In the genomic region with DNA sequence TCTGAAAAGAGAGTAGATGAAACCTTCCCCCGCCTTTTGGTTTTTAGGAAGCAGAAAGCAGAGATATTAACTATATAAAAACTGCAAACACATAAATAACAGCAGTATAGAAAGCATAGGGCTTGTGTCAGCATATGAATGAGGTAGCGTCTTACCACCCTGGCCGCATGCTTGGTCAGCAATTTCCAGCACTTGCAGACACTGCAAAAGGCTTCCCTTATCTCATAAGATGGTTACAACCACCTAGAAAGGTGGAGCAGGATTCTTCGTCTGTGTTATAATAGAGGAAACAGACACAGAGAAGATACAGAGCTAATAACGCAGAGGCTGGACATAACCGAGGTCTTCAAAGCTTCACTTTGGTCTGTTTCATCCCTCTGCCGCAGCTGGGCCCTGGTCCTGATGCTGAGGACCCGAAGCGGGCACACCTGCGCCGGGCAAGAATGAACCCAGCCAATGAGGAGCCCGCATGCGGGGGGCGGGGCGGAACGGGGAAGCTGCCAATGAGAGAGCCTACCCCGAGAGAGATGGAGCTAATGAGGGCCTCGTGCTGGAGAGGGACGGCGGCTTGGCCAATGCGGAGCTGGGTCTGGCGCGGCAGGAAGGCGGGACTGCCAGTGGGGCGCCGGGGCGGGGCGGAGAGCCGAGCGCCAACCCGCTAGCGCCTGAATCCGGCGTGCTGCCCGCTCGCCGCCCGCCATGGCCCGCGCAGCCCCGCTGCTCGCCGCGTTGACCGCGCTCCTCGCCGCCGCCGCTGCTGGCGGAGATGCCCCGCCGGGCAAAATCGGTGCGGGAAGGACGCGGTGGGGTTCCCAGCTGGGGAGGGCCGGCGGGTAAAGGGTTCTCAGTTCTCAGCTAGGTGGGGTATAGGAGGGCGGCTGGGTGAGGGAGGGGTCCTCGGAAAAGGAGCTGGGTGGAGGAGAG, we compare ENCODE assay signal across 8 cellular contexts. TPM values are rescaled to one million over a fixed set of nuclear protein-coding genes. Genes with fewer than 3 reads are reported as not detected.
DNase-seq lines count a peak whose midpoint lies in the region; ATAC-seq, FAIRE-seq and TF ChIP-seq lines count a peak whose summit lies in the region.

A gene with protein sequence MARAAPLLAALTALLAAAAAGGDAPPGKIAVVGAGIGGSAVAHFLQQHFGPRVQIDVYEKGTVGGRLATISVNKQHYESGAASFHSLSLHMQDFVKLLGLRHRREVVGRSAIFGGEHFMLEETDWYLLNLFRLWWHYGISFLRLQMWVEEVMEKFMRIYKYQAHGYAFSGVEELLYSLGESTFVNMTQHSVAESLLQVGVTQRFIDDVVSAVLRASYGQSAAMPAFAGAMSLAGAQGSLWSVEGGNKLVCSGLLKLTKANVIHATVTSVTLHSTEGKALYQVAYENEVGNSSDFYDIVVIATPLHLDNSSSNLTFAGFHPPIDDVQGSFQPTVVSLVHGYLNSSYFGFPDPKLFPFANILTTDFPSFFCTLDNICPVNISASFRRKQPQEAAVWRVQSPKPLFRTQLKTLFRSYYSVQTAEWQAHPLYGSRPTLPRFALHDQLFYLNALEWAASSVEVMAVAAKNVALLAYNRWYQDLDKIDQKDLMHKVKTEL (plus strand): TSS at position 677 of the 924 bp plus-strand sequence. CDS start 23 bp downstream, at position 700.

- H3K27me3 Mint-ChIP-seq in T-helper 17 cell = no peaks in the 10 kb centered on the region

- FAIRE-seq in urothelium cell line (lab: Jason Lieb, UNC) = peak; percentile 77

- H3K4me1 Mint-ChIP-seq in T-helper 17 cell = peaks cover 58% of the 10 kb centered on the region

- H3K4me3 Mint-ChIP-seq in T-helper 17 cell = peak within 1 kb of the TSS; percentile 97

- DNase-seq in NCI-H187 (lab: John Stamatoyannopoulos, UW) (peak; percentile 88 to 92), T-helper 17 cell (peak; percentile 89 to 94 (median 93)), right cardiac atrium (peak; percentile 97 to 99 (median 98)), psoas muscle (peak; percentile 96 to 98), urothelium cell line (ENCODE audit: low spot score) (peak; percentile 99)

- no peak for TF ChIP-seq CTCF in psoas muscle (IDR thresholded peaks at IDR 0.05)

- peaks cover 8% of the 10 kb centered on the region for H3K36me3 Mint-ChIP-seq in T-helper 17 cell (ENCODE audit: low read depth)

- no peaks in the 10 kb centered on the region for H3K27me3 ChIP-seq in right cardiac atrium (ENCODE audit: control insufficient read depth, insufficient read depth)
- H3K27me3 ChIP-seq in psoas muscle (ENCODE audit: insufficient read depth in 3 of 3, low read length in 2 of 3) = no peaks in the 10 kb centered on the region

- peaks cover 0 to 35% of the 10 kb centered on the region in 2 donors for H3K36me3 ChIP-seq in psoas muscle (ENCODE audit: insufficient read depth in 1 of 2, low read depth in 1 of 2)

- H3K27ac ChIP-seq in angular gyrus (ENCODE audit: low read depth, low read length) (peak within 1 kb of the TSS; percentile 88), right cardiac atrium (ENCODE audit: low read length) (peak within 1 kb of the TSS; percentile 44), psoas muscle (peak within 1 kb of the TSS; percentile 46)

- ATAC-seq in GM18502 (IDR thresholded peaks at IDR 0.05; ENCODE audit: poor library complexity, unreplicated experiment) (peak; percentile 99), HG02943 (IDR thresholded peaks at IDR 0.05; ENCODE audit: low read depth, unreplicated experiment) (peak; percentile 100), T-helper 17 cell (peak; percentile 97), right cardiac atrium (peak; percentile 99), psoas muscle (peak; percentile 100)

- H3K9me3 ChIP-seq in T-helper 17 cell (ENCODE audit: control insufficient read depth, low read length, poor library complexity, severe bottlenecking) = no peaks in the 10 kb centered on the region
- H3K9me3 ChIP-seq in right cardiac atrium (ENCODE audit: control insufficient read depth, low read length) = no peaks in the 10 kb centered on the region
- H3K9me3 ChIP-seq in psoas muscle = no peaks in the 10 kb centered on the region

- H3K27ac Mint-ChIP-seq in T-helper 17 cell = peak within 1 kb of the TSS; percentile 95

- H3K4me3 ChIP-seq in right cardiac atrium (ENCODE audit: low read length) (peak within 1 kb of the TSS; percentile 46), psoas muscle (peak within 1 kb of the TSS; percentile 75)

- no peaks in the 10 kb centered on the region for H3K4me1 ChIP-seq in right cardiac atrium (ENCODE audit: control insufficient read depth, insufficient read depth, low read length)
- H3K4me1 ChIP-seq in psoas muscle = peaks cover 4% of the 10 kb centered on the region

- WGBS in right cardiac atrium = 2% methylated on average over 61 of the region's 61 CpGs
- WGBS in psoas muscle, 3 donors = 1 to 3% (median 2%) methylated on average over 44 to 61 of the region's 61 CpGs

- intact Hi-C loops in right cardiac atrium (cut with DNase I) (no loop called here), psoas muscle (cut with DNase I) (no loop called here)

RNA-seq across cellular contexts. Expression of the gene that starts here (rescaled TPM):
- 10 to 100 TPM; 33.1 to 35.0 TPM for total RNA-seq in T-helper 17 cell
- 1 to 10 TPM; 4.7 to 7.0 (median 6.2) TPM for total RNA-seq in right cardiac atrium
- polyA plus RNA-seq in right cardiac atrium = 3.7 TPM
- 1 to 10 TPM in 1 of 4 donors, under 1 TPM in 3; 0.65 to 2.7 (median 0.84) TPM for total RNA-seq in psoas muscle
- polyA plus RNA-seq in psoas muscle = 1 to 10 TPM in 1 of 3 donors, under 1 TPM in 2; 0.28 to 1.1 (median 0.70) TPM

Comparison
In these comparisons a context has a peak if more than half of its experiments do, and no peak if none do; other contexts are left out.
1. Peak in every context shown above with its lines: DNase-seq, ATAC-seq, H3K4me3 ChIP-seq and H3K27ac ChIP-seq.
2. RNA of the gene that starts here (total RNA-seq): 33.1 to 35.0 TPM in T-helper 17 cell; 4.7 to 7.0 TPM in right cardiac atrium and 0.65 to 2.7 TPM in psoas muscle; every median in the first group is over 4 times any median in the second.